ENCODE assay signal across 14 cellular contexts in genomic region chr7:14734839-14735321, GRCh38.
DNase-seq lines count a peak whose midpoint lies in the region; ATAC-seq, FAIRE-seq and TF ChIP-seq lines count a peak whose summit lies in the region.
"Had no signal": no experiment of that assay in that cellular context is flagged by ENCODE, and none has a peak within 500 bp of the region (broad histone marks: within the 10 kb centered on the region; RNA-seq: fewer than 3 reads in every experiment).

No MANE protein-coding gene starts in this region.

- H3K9me3 Mint-ChIP-seq in activated CD4-positive, alpha-beta memory T cell treated with anti-CD3 and anti-CD28 coated beads for 36 hours = no peaks in the 10 kb centered on the region

- TF ChIP-seq CTCF in cardiac fibroblast (IDR thresholded peaks at IDR 0.05; ENCODE audit: low read depth, low read length) = peak; percentile 15
- peak; percentile 41 for TF ChIP-seq CTCF in kidney (IDR thresholded peaks at IDR 0.05; ENCODE audit: borderline replicate concordance, extremely low read depth, insufficient read depth)

- no peak overlapping the region for H3K4me3 ChIP-seq in cardiac fibroblast (replicated peaks in 1 of 2; ENCODE audit: low read depth in 2 of 2, low read length in 2 of 2)
- H3K4me3 ChIP-seq in kidney (ENCODE audit: low read length in 2 of 2) = peak overlapping the region; percentile 7 to 28
- H3K4me3 ChIP-seq: spleen had no signal

- POLR2A ChIA-PET in activated CD4-positive, alpha-beta memory T cell treated with anti-CD3 and anti-CD28 coated beads for 36 hours (lab: Charles Lee) = no interaction called here

- H3K9me3 ChIP-seq in kidney (ENCODE audit: control insufficient read depth in 1 of 2, low read length in 2 of 2) = peaks cover 0 to 3% of the 10 kb centered on the region in 2 donors

- H3K4me3 Mint-ChIP-seq in activated CD4-positive, alpha-beta memory T cell treated with anti-CD3 and anti-CD28 coated beads for 36 hours = no peak overlapping the region
- H3K4me3 Mint-ChIP-seq: activated T-helper 1 cell treated with anti-CD3 and anti-CD28 coated beads, Interleukin-12 subunit alpha, Interleukin-12 subunit beta, Interleukin-2, Interleukin-4 antibody, amounts not matched to agents 30 ng/mL and 10 ng/mL and 1 ng/mL, durations not matched to agents 14 hours and 24 hours and 36 hours had no signal

- H3K27ac Mint-ChIP-seq in activated CD4-positive, alpha-beta memory T cell treated with anti-CD3 and anti-CD28 coated beads for 36 hours = no peak overlapping the region
- H3K27ac Mint-ChIP-seq: activated T-helper 1 cell treated with anti-CD3 and anti-CD28 coated beads, Interleukin-12 subunit alpha, Interleukin-12 subunit beta, Interleukin-2, Interleukin-4 antibody, amounts not matched to agents 30 ng/mL and 10 ng/mL and 1 ng/mL, durations not matched to agents 14 hours and 24 hours and 36 hours had no signal

- FAIRE-seq in kidney (lab: Jason Lieb, UNC) = no peak

- DNase-seq in D341Med (ENCODE audit: low spot score) = peak; percentile 46
- DNase-seq in HuH-7.5 (ENCODE audit: low spot score) = peak; percentile 29
- no peak for DNase-seq in cardiac fibroblast (ENCODE audit: low read depth in 2 of 2)
- DNase-seq in kidney = no peak
- DNase-seq in sciatic nerve (ENCODE audit: low spot score) = no peak
- no peak for DNase-seq in activated CD4-positive, alpha-beta memory T cell treated with anti-CD3 and anti-CD28 coated beads for 36 hours
- DNase-seq: central memory CD4-positive, alpha-beta T cell; DMS153; MV-4-11; spleen had no signal

- intact Hi-C loops in kidney (cut with DNase I) (no loop called here), sciatic nerve (cut with DNase I) (no loop called here)
- intact Hi-C loops in activated CD4-positive, alpha-beta memory T cell treated with anti-CD3 and anti-CD28 coated beads for 36 hours (cut with micrococcal nuclease) = no loop called here

- no peaks in the 10 kb centered on the region for H3K4me1 ChIP-seq in kidney (ENCODE audit: control insufficient read depth in 1 of 2, insufficient read depth in 1 of 2, low read depth in 1 of 2, low read length in 2 of 2)
- H3K4me1 ChIP-seq: spleen had no signal

- H3K9ac ChIP-seq in kidney (ENCODE audit: low read length in 2 of 2) = no peak overlapping the region

- ATAC-seq in sciatic nerve (no peak), HG03045 (IDR thresholded peaks at IDR 0.05; ENCODE audit: unreplicated experiment) (no peak), HG03159 (IDR thresholded peaks at IDR 0.05; ENCODE audit: unreplicated experiment) (no peak)

- H3K36me3 Mint-ChIP-seq in activated CD4-positive, alpha-beta memory T cell treated with anti-CD3 and anti-CD28 coated beads for 36 hours = no peaks in the 10 kb centered on the region

- H3K36me3 ChIP-seq in kidney (ENCODE audit: control insufficient read depth in 1 of 2, insufficient read depth in 2 of 2, low read length in 2 of 2) = no peaks in the 10 kb centered on the region
- H3K36me3 ChIP-seq: spleen had no signal

- CTCF ChIA-PET in activated CD4-positive, alpha-beta memory T cell treated with anti-CD3 and anti-CD28 coated beads for 36 hours (lab: Charles Lee) = interaction anchor here (0.6 to 1.8 kb wide), 2 partner anchors 12 to 43 kb away, joined by 3 to 5 read pairs; no protein-coding TSS in a partner anchor

- H3K27ac ChIP-seq in kidney (ENCODE audit: low read depth in 2 of 2, low read length in 2 of 2) = no peak overlapping the region
- H3K27ac ChIP-seq: spleen, VCaP had no signal

- peaks cover 1% of the 10 kb centered on the region for H3K4me1 Mint-ChIP-seq in activated CD4-positive, alpha-beta memory T cell treated with anti-CD3 and anti-CD28 coated beads for 36 hours (ENCODE audit: low read depth)

- H3K27me3 Mint-ChIP-seq in activated CD4-positive, alpha-beta memory T cell treated with anti-CD3 and anti-CD28 coated beads for 36 hours = no peaks in the 10 kb centered on the region

Comparison
In these comparisons a context has a peak if more than half of its experiments do, and no peak if none do; other contexts are left out.
1. DNase-seq: peak in D341Med (single experiment) and HuH-7.5 (single experiment); none in cardiac fibroblast (0 of 2), kidney (single experiment), sciatic nerve (single experiment) and activated CD4-positive, alpha-beta memory T cell treated with anti-CD3 and anti-CD28 coated beads for 36 hours (single experiment).
2. H3K4me3 ChIP-seq: peak in kidney (2 of 2); none in cardiac fibroblast (0 of 2).